1 cellular context compared by ENCODE assay signal in genomic region chrX:153640736-153641574, GRCh38.
TF ChIP-seq lines count a peak whose summit lies in the region.

No MANE protein-coding gene starts in this region.

TF ChIP-seq in WTC11, 78 proteins besides CTCF, POLR2A, EP300 and RAD21 (continued from another document):
- TF ChIP-seq PRDM15 (CRISPR knock-in tag; IDR thresholded peaks at IDR 0.05) (no peak), MAX (CRISPR knock-in tag; IDR thresholded peaks at IDR 0.05) (no peak)
